In the genomic region with DNA sequence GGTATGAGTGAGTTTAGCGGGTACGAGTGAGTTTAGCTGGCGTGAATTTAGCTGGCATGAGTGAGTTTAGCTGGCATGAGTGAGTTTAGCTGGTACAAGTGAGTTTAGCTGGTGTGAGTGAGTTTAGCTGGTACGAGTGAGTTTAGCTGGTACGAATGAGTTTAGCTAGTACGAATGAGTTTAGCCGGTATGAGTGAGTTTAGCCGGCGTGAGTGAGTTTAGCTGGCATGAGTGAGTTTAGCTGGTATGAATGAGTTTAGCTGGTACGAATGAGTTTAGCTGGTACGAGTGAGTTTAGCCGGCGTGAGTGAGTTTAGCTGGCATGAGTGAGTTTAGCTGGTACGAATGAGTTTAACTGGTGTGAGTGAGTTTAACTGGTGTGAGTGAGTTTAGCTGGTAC, we compare ENCODE assay signal across 29 cellular contexts.
"Had no signal": no experiment of that assay in that cellular context is flagged by ENCODE, and none has a peak within 500 bp of the region (broad histone marks: within the 10 kb centered on the region; RNA-seq: fewer than 3 reads in every experiment).

No MANE protein-coding gene starts in this region.

- H3K9me3 ChIP-seq: left lung, lower lobe of right lung, ovary, right atrium auricular region, right lobe of liver, vagina had no signal

- H3K27ac Mint-ChIP-seq: mesothelial cell of epicardium; natural killer cell; nephron progenitor cell; neural progenitor cell; stimulated activated effector memory CD8-positive, alpha-beta T cell treated with anti-CD3 and anti-CD28 coated beads, Interleukin-12 subunit alpha, Interleukin-12 subunit beta, amount 100 ng/mL, for 72 hours; stimulated activated naive CD8-positive, alpha-beta T cell treated with anti-CD3 and anti-CD28 coated beads, Interleukin-15, Interleukin-2, amounts not matched to agents 100 ng/mL and 50 ng/mL, for 24 hours; type B pancreatic cell had no signal

- H3K4me3 ChIP-seq: left lung, lower lobe of right lung, neural progenitor cell, ovary, right atrium auricular region, right lobe of liver, skin epidermis, tibial nerve, vagina had no signal

- H3K27me3 Mint-ChIP-seq: naive B cell; progenitor cell of endocrine pancreas; stimulated activated naive CD8-positive, alpha-beta T cell treated with anti-CD3 and anti-CD28 coated beads, Interleukin-15, Interleukin-2, amounts not matched to agents 100 ng/mL and 50 ng/mL, for 24 hours; type B pancreatic cell had no signal

- H3K9ac ChIP-seq: neural progenitor cell had no signal

- H3K27ac ChIP-seq: left lung, lower lobe of right lung, neural progenitor cell, ovary, right atrium auricular region, right lobe of liver, skin epidermis, tibial nerve, vagina had no signal

- H3K4me2 ChIP-seq: neural progenitor cell had no signal

- H3K4me3 Mint-ChIP-seq: immature natural killer cell; mesothelial cell of epicardium; natural killer cell; nephron progenitor cell; neural progenitor cell; stimulated activated effector memory CD8-positive, alpha-beta T cell treated with anti-CD3 and anti-CD28 coated beads, Interleukin-12 subunit alpha, Interleukin-12 subunit beta, amount 100 ng/mL, for 72 hours; stimulated activated naive CD8-positive, alpha-beta T cell treated with anti-CD3 and anti-CD28 coated beads, Interleukin-15, Interleukin-2, amounts not matched to agents 100 ng/mL and 50 ng/mL, for 24 hours; type B pancreatic cell had no signal

- FAIRE-seq: islet of Langerhans, kidney had no signal

- H3K4me1 ChIP-seq: left lung, lower lobe of right lung, neural progenitor cell, right atrium auricular region, right lobe of liver, tibial nerve, vagina had no signal

- DNase-seq: hypothalamus; immature natural killer cell; left colon; lower lobe of right lung; mammary epithelial cell; mesendoderm; naive B cell; natural killer cell; nephron progenitor cell; ovary; right lobe of liver; stimulated activated CD4-positive, alpha-beta T cell treated with anti-CD3 and anti-CD28 coated beads, Interleukin-12 subunit alpha, Interleukin-12 subunit beta, amount 100 ng/mL, for 4 hours; stimulated activated CD4-positive, alpha-beta T cell treated with anti-CD3 and anti-CD28 coated beads, Interleukin-15, amount 100 ng/mL, for 24 hours; stimulated activated CD4-positive, alpha-beta T cell treated with anti-CD3 and anti-CD28 coated beads, Interleukin-4, amount 100 ng/mL, for 24 hours; stimulated activated naive CD4-positive, alpha-beta T cell; substantia nigra had no signal

- H3K27me3 ChIP-seq: left lung, neural progenitor cell, ovary, right atrium auricular region, right lobe of liver, tibial nerve, vagina had no signal

- H3K4me1 Mint-ChIP-seq: nephron progenitor cell had no signal

- ATAC-seq: left colon; left lung; lower lobe of right lung; natural killer cell; right lobe of liver; stimulated activated effector memory CD8-positive, alpha-beta T cell treated with anti-CD3 and anti-CD28 coated beads, Interleukin-12 subunit alpha, Interleukin-12 subunit beta, amount 100 ng/mL, for 72 hours had no signal

- H3K9me3 Mint-ChIP-seq: immature natural killer cell; natural killer cell; stimulated activated effector memory CD8-positive, alpha-beta T cell treated with anti-CD3 and anti-CD28 coated beads, Interleukin-12 subunit alpha, Interleukin-12 subunit beta, amount 100 ng/mL, for 72 hours; stimulated activated naive CD8-positive, alpha-beta T cell treated with anti-CD3 and anti-CD28 coated beads, Interleukin-15, Interleukin-2, amounts not matched to agents 100 ng/mL and 50 ng/mL, for 24 hours; type B pancreatic cell had no signal

- H2AFZ ChIP-seq: neural progenitor cell had no signal

- H3K36me3 ChIP-seq: left lung, lower lobe of right lung, neural progenitor cell, ovary, right atrium auricular region, right lobe of liver, vagina had no signal
